Comparison of ENCODE assay signal across 24 cellular contexts in the genomic region with DNA sequence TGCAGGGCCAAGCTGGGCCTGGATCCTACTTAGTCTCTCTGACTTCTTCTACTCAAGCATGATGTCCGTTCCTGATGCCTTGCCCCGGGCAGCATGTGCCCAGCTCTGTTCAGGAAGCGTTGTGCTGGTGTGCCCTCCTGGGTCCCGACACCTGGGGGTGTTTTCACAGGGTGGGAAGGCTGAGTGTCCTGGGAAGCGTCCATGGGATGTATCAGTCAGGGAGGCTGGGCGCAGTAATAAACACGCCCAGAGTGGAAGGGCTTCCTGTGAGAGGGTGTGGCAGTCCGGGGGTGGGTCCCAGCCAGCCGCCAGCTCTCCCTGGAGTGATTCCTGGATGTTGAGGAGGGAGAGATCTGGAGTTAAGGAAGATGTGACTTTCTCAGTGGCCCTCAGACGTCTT. TPM values are rescaled to one million over a fixed set of nuclear protein-coding genes. Genes with fewer than 3 reads are reported as not detected.
DNase-seq lines count a peak whose midpoint lies in the region; ATAC-seq, FAIRE-seq and TF ChIP-seq lines count a peak whose summit lies in the region.
"Had no signal": no experiment of that assay in that cellular context is flagged by ENCODE, and none has a peak within 500 bp of the region (broad histone marks: within the 10 kb centered on the region; RNA-seq: fewer than 3 reads in every experiment).

No MANE protein-coding gene starts in this region.

- no peak for TF ChIP-seq RAD21 in A549 (conservative IDR thresholded peaks at IDR 0.05 in 1 of 2, IDR thresholded peaks at IDR 0.05 in 1 of 2)

- H3K36me3 Mint-ChIP-seq in CD14-positive monocyte (peaks cover 12 to 18% of the 10 kb centered on the region in 2 donors), activated B cell treated with CpG ODN at 0.5 μM for 24 hours (ENCODE audit: low read depth) (peaks cover 26% of the 10 kb centered on the region)
- peaks cover 0 to 39% (median 3%) of the 10 kb centered on the region in 3 donors for H3K36me3 Mint-ChIP-seq in naive thymus-derived CD8-positive, alpha-beta T cell

- H3K4me1 ChIP-seq in A549 (peaks cover 61% of the 10 kb centered on the region), upper lobe of right lung (peaks cover 63% of the 10 kb centered on the region)

- H3K4me1 Mint-ChIP-seq in CD14-positive monocyte (peaks cover 83% of the 10 kb centered on the region), activated B cell treated with CpG ODN at 0.5 μM for 24 hours (peaks cover 51% of the 10 kb centered on the region)
- H3K4me1 Mint-ChIP-seq in naive thymus-derived CD8-positive, alpha-beta T cell, result peaks cover 34 to 92% (median 72%) of the 10 kb centered on the region in 4 donors

- DNase-seq in A549 (ENCODE audit: low read depth in 1 of 2, low spot score in 1 of 2) (no peak), CD14-positive monocyte (ENCODE audit: low spot score) (no peak), activated B cell treated with CpG ODN at 0.5 μM for 24 hours (no peak), NCI-H146 (lab: John Stamatoyannopoulos, UW) (no peak), upper lobe of right lung (no peak)
- no peak for DNase-seq in naive thymus-derived CD8-positive, alpha-beta T cell
- DNase-seq: activated naive CD4-positive, alpha-beta T cell treated with anti-CD3 and anti-CD28 coated beads, Interleukin-2, amount 50 U/mL, for 16 hours; activated T-cell treated with anti-CD3 and anti-CD28 coated beads, Interleukin-2, amount 50 U/mL, for 1 hour; cerebellar nuclear complex; DMS79 treated with DMSO at 0.1 percent for 48 hours; NCI-H1417 treated with DMSO at 0.1 percent for 48 hours; NCI-H524 treated with DMSO at 0.1 percent for 48 hours; small intestine; stimulated activated CD4-positive, alpha-beta T cell treated with anti-CD3 and anti-CD28 coated beads, Interleukin-2, amount 100 ng/mL, for 24 hours; stimulated activated naive CD4-positive, alpha-beta T cell; thyroid gland had no signal

- H3K36me3 ChIP-seq in upper lobe of right lung, result no peaks in the 10 kb centered on the region
- H3K36me3 ChIP-seq: neutrophil, thyroid gland had no signal

- H3K27me3 ChIP-seq in upper lobe of right lung, result no peaks in the 10 kb centered on the region
- H3K27me3 ChIP-seq: neutrophil, SJSA1, thyroid gland had no signal

- H3K9me3 Mint-ChIP-seq in CD14-positive monocyte, result peaks cover 0 to 4% (median 0%) of the 10 kb centered on the region in 7 donors
- H3K9me3 Mint-ChIP-seq in activated B cell treated with CpG ODN at 0.5 μM for 24 hours, result no peaks in the 10 kb centered on the region
- no peaks in the 10 kb centered on the region for H3K9me3 Mint-ChIP-seq in naive thymus-derived CD8-positive, alpha-beta T cell
- H3K9me3 Mint-ChIP-seq: T-helper 1 cell treated with Interleukin-12 subunit alpha and Interleukin-12 subunit beta and Interleukin-4 antibody, amounts not matched to agents 30 μg/mL and 1 μg/mL, for 36 hours had no signal

- 83% methylated on average over 10 of the region's 10 CpGs for WGBS in A549 (ENCODE audit: missing lambda C conversion rate)

- H3K9me3 ChIP-seq in A549 (no peaks in the 10 kb centered on the region), upper lobe of right lung (no peaks in the 10 kb centered on the region)
- H3K9me3 ChIP-seq: neutrophil, SJSA1, thyroid gland had no signal

- H3K4me3 ChIP-seq in A549 (no peak overlapping the region), upper lobe of right lung (no peak overlapping the region)
- H3K4me3 ChIP-seq: SJSA1, thyroid gland had no signal

- H3K27ac ChIP-seq in A549, result peak overlapping the region in 1 of 2 experiments; percentile 62; a peak in 2 of 6 replicates
- H3K27ac ChIP-seq in upper lobe of right lung, result no peak overlapping the region
- H3K27ac ChIP-seq: neutrophil, SJSA1, thyroid gland had no signal

- no peak for TF ChIP-seq EP300 in A549 (IDR thresholded peaks at IDR 0.05)

- peak overlapping the region; percentile 75 to 94 (median 92) for H3K27ac Mint-ChIP-seq in CD14-positive monocyte
- H3K27ac Mint-ChIP-seq in activated B cell treated with CpG ODN at 0.5 μM for 24 hours, result peak overlapping the region; percentile 22
- H3K27ac Mint-ChIP-seq in naive thymus-derived CD8-positive, alpha-beta T cell, result peak overlapping the region in 9 of 10 donors; percentile 21 to 90 (median 61)
- H3K27ac Mint-ChIP-seq: T-helper 1 cell treated with Interleukin-12 subunit alpha and Interleukin-12 subunit beta and Interleukin-4 antibody, amounts not matched to agents 30 μg/mL and 1 μg/mL, for 36 hours had no signal

- TF ChIP-seq CTCF in A549 (IDR thresholded peaks at IDR 0.05), result no peak
- TF ChIP-seq CTCF in CD14-positive monocyte (IDR thresholded peaks at IDR 0.05), result no peak
- TF ChIP-seq CTCF in activated B cell treated with CpG ODN at 0.5 μM for 24 hours (IDR thresholded peaks at IDR 0.05), result no peak
- no peak for TF ChIP-seq CTCF in upper lobe of right lung (IDR thresholded peaks at IDR 0.05)

- ATAC-seq in A549 (no peak), activated B cell treated with CpG ODN at 0.5 μM for 24 hours (ENCODE audit: low read depth) (no peak), GM19328 (IDR thresholded peaks at IDR 0.05; ENCODE audit: unreplicated experiment) (no peak), HG02970 (IDR thresholded peaks at IDR 0.05; ENCODE audit: low FRiP score, unreplicated experiment) (no peak), upper lobe of right lung (no peak)
- ATAC-seq in naive thymus-derived CD8-positive, alpha-beta T cell, result no peak

- H3K4me2 ChIP-seq in A549, result peak overlapping the region; percentile 74; the same call in 2 of the 3 replicates

- H3K4me3 Mint-ChIP-seq in CD14-positive monocyte (no peak overlapping the region), activated B cell treated with CpG ODN at 0.5 μM for 24 hours (no peak overlapping the region)
- peak overlapping the region in 3 of 10 donors; percentile 11 to 49 (median 33) for H3K4me3 Mint-ChIP-seq in naive thymus-derived CD8-positive, alpha-beta T cell
- H3K4me3 Mint-ChIP-seq: T-helper 1 cell treated with Interleukin-12 subunit alpha and Interleukin-12 subunit beta and Interleukin-4 antibody, amounts not matched to agents 30 μg/mL and 1 μg/mL, for 36 hours had no signal

- TF ChIP-seq POLR2A in A549 (IDR thresholded peaks at IDR 0.05; ENCODE audit: low read length), result no peak

- no peak for FAIRE-seq in A549 (lab: Jason Lieb, UNC)
- FAIRE-seq: frontal cortex, islet of Langerhans, RCC 7860, small intestine had no signal

- CTCF ChIA-PET in A549 (lab: Yijun Ruan, JAX) (interaction anchor here (0.7 to 1.7 kb wide), 7 partner anchors 9 to 100 kb away, joined by 3 to 5 read pairs (median 3); no protein-coding TSS in a partner anchor), activated B cell treated with CpG ODN at 0.5 μM for 24 hours (lab: Charles Lee) (no interaction called here)

- intact Hi-C loops in CD14-positive monocyte (cut with micrococcal nuclease) (loop anchor here in 1 of 2 donors (5.0 kb wide), 1 partner anchor 36 kb away; no protein-coding TSS in a partner anchor), activated B cell treated with CpG ODN at 0.5 μM for 24 hours (cut with micrococcal nuclease) (no loop called here), upper lobe of right lung (cut with DNase I) (no loop called here)

- H3K27me3 Mint-ChIP-seq in CD14-positive monocyte (ENCODE audit: low read depth in 3 of 3) (peaks cover 0 to 5% (median 0%) of the 10 kb centered on the region in 3 donors), activated B cell treated with CpG ODN at 0.5 μM for 24 hours (no peaks in the 10 kb centered on the region)
- no peaks in the 10 kb centered on the region for H3K27me3 Mint-ChIP-seq in naive thymus-derived CD8-positive, alpha-beta T cell

- POLR2A ChIA-PET in A549 (lab: Yijun Ruan, JAX), result interaction anchor here (0.5 kb wide), 1 partner anchor 34 kb away, joined by 3 read pairs; no protein-coding TSS in a partner anchor
- POLR2A ChIA-PET in activated B cell treated with CpG ODN at 0.5 μM for 24 hours (lab: Charles Lee), result interaction anchor here (1.0 to 2.1 kb wide), 2 partner anchors 64 to 69 kb away, joined by 3 to 12 read pairs; no protein-coding TSS in a partner anchor
- POLR2A ChIA-PET in naive thymus-derived CD8-positive, alpha-beta T cell (lab: Charles Lee), result interaction anchor here (1.7 kb wide), 1 partner anchor 13 kb away, joined by 5 read pairs; no protein-coding TSS in a partner anchor

TF ChIP-seq in A549, 52 proteins besides CTCF, POLR2A, EP300 and RAD21:
- peak; percentile 53; the same call in 1 of the 2 replicates for TF ChIP-seq KDM1A (IDR thresholded peaks at IDR 0.05; ENCODE audit: low read depth)
- TF ChIP-seq SMC3 (IDR thresholded peaks at IDR 0.05), result no peak

RNA-seq across cellular contexts. Expression of a gene that starts 29.0 kb away (rescaled TPM):
- polyA plus RNA-seq in A549 (2011; rRNA removed), result 6.8 and 8.3 TPM in 2 replicates
- 7.4 and 10.0 TPM in 2 replicates for polyA plus RNA-seq in A549 (2012; cell fraction: cytosol; rRNA removed)
- 27.5 and 29.2 TPM in 2 replicates for polyA plus RNA-seq in A549 (2012; cell fraction: nucleus; rRNA removed)
- 9.8 to 10.9 TPM (median 10.2 TPM) in 3 replicates for polyA plus RNA-seq in A549 (2017; fragmentation: RNase III; extraction: RNeasy Plus Mini Kit Qiagen cat#74134 plus additional on column Dnase treatment)
- 15.7 and 19.4 TPM in 2 replicates for polyA minus RNA-seq in A549 (2011; rRNA and poly(A)+ RNA removed)
- under 1 TPM; 0.33 to 0.76 TPM for polyA plus RNA-seq in CD14-positive monocyte
- total RNA-seq in activated B cell treated with CpG ODN at 0.5 μM for 24 hours, result 37.5 and 42.7 TPM in 2 replicates
- total RNA-seq in naive thymus-derived CD8-positive, alpha-beta T cell, result 10 to 100 TPM; 71.5 to 78.5 TPM
- polyA plus RNA-seq in naive thymus-derived CD8-positive, alpha-beta T cell, result 1 to 10 TPM; 2.3 to 5.6 (median 3.6) TPM
- 33.3 TPM for total RNA-seq in upper lobe of right lung

Comparison
In these comparisons a context has a peak if more than half of its experiments do, and no peak if none do; other contexts are left out.
1. H3K27ac Mint-ChIP-seq: peak in every context shown above with its lines; median percentile 92 in CD14-positive monocyte; 61 in naive thymus-derived CD8-positive, alpha-beta T cell; 22 in activated B cell treated with CpG ODN at 0.5 μM for 24 hours.